11 cellular contexts compared by ENCODE assay signal in genomic region chr3:12660196-12660595, GRCh38. TPM values are rescaled to one million over a fixed set of nuclear protein-coding genes. Genes with fewer than 3 reads are reported as not detected.
DNase-seq lines count a peak whose midpoint lies in the region; TF ChIP-seq lines count a peak whose summit lies in the region.
"Had no signal": no experiment of that assay in that cellular context is flagged by ENCODE, and none has a peak within 500 bp of the region (broad histone marks: within the 10 kb centered on the region; RNA-seq: fewer than 3 reads in every experiment).

No MANE protein-coding gene starts in this region.

- peak overlapping the region in 1 of 2 experiments; percentile 78 for H3K4ac ChIP-seq in mesenchymal stem cell (ENCODE audit: low read depth in 1 of 2, low read length in 2 of 2)

- no peak for TF ChIP-seq EP300 in transverse colon (IDR thresholded peaks at IDR 0.05; ENCODE audit: low read depth)

- no peak overlapping the region for H3K9ac ChIP-seq in mammary epithelial cell (ENCODE audit: insufficient read depth, low read length)
- peak overlapping the region; percentile 68 for H3K9ac ChIP-seq in mesenchymal stem cell (ENCODE audit: low read length)

- H3K4me3 Mint-ChIP-seq in MCF 10A (ENCODE audit: unreplicated experiment) = no peak overlapping the region
- H3K4me3 Mint-ChIP-seq in T-helper 2 cell treated with Interferon-gamma antibody and Interleukin-4, amounts not matched to agents 5 μg/mL and 100 μg/mL, for 36 hours = no peak overlapping the region

- no peak overlapping the region for H2BK15ac ChIP-seq in mesenchymal stem cell (ENCODE audit: low read depth, poor library complexity, severe bottlenecking)

- H3K27me3 Mint-ChIP-seq in MCF 10A (ENCODE audit: insufficient read depth, unreplicated experiment) = no peaks in the 10 kb centered on the region
- H3K27me3 Mint-ChIP-seq in T-helper 2 cell treated with Interferon-gamma antibody and Interleukin-4, amounts not matched to agents 5 μg/mL and 100 μg/mL, for 36 hours (ENCODE audit: low read depth) = no peaks in the 10 kb centered on the region

- WGBS in mammary epithelial cell (ENCODE audit: low coverage, missing lambda C conversion rate) = 51% methylated on average over 2 of the region's 2 CpGs
- 83% methylated on average over 2 of the region's 2 CpGs for WGBS in mesenchymal stem cell
- 64% methylated on average over 2 of the region's 2 CpGs; no CpG with 5 or more reads in 1 of the 2 donors for WGBS in transverse colon (ENCODE audit: low coverage in 1 of 2), 2 donors

- POLR2A ChIA-PET in MCF 10A (lab: Yijun Ruan, JAX) = interaction anchor here (0.8 to 2.8 kb wide), 11 partner anchors 10 to 182 kb away, joined by 3 to 19 read pairs (median 5); partner anchors contain the start of genes MKRN2, RPL32 and TMEM40

- peaks cover 25% of the 10 kb centered on the region for H3K4me1 Mint-ChIP-seq in MCF 10A (ENCODE audit: insufficient read depth, unreplicated experiment)
- H3K4me1 Mint-ChIP-seq in T-helper 2 cell treated with Interferon-gamma antibody and Interleukin-4, amounts not matched to agents 5 μg/mL and 100 μg/mL, for 36 hours (ENCODE audit: low read depth) = peaks cover 33% of the 10 kb centered on the region

- BruUV-seq in MCF 10A (replicated peaks; lab: Mats Ljungman, UMichigan) = no TSS peak
- BruUV-seq in mammary epithelial cell (replicated peaks; lab: Mats Ljungman, UMichigan) = no TSS peak

- H3K9me3 ChIP-seq in mammary epithelial cell (replicated peaks; ENCODE audit: insufficient read depth, low read length) (no peaks in the 10 kb centered on the region), mesenchymal stem cell (ENCODE audit: control insufficient read depth, low read length) (no peaks in the 10 kb centered on the region), transverse colon (no peaks in the 10 kb centered on the region), uterus (no peaks in the 10 kb centered on the region)

- H3K36me3 ChIP-seq in mammary epithelial cell (ENCODE audit: insufficient read depth, low read length) (no peaks in the 10 kb centered on the region), mesenchymal stem cell (ENCODE audit: control insufficient read depth in 1 of 2, insufficient read depth in 2 of 2, low read depth in 1 of 2, low read length in 2 of 2) (no peaks in the 10 kb centered on the region), transverse colon (no peaks in the 10 kb centered on the region), uterus (no peaks in the 10 kb centered on the region)

- TF ChIP-seq CTCF in MCF 10A (IDR thresholded peaks at IDR 0.05; ENCODE audit: unreplicated experiment) (no peak), mammary epithelial cell (conservative IDR thresholded peaks at IDR 0.05 in 1 of 2, IDR thresholded peaks at IDR 0.05 in 1 of 2; ENCODE audit: extremely low read depth in 1 of 2, insufficient read depth in 1 of 2, low read depth in 1 of 2, low read length in 2 of 2) (no peak), VCaP (conservative IDR thresholded peaks at IDR 0.05) (no peak), transverse colon (IDR thresholded peaks at IDR 0.05) (no peak), uterus (IDR thresholded peaks at IDR 0.05) (no peak)

- in situ Hi-C loops in mammary epithelial cell (cut with MboI; ENCODE audit: low sequenced_read_pairs in 2 of 2) = no loop called here
- in situ Hi-C loops in transverse colon (cut with MboI; ENCODE audit: low pct_ligation_motif_present in 1 of 4, low pct_unique_long_range_greater_than_20kb in 1 of 4, low sequenced_read_pairs in 3 of 4) = no loop called here

- no peak overlapping the region for H3K23ac ChIP-seq in mesenchymal stem cell (ENCODE audit: low read length in 2 of 2)

- CTCF ChIA-PET in MCF 10A (lab: Yijun Ruan, JAX) = interaction anchor here (0.7 kb wide), 2 partner anchors 59 to 100 kb away, joined by 3 read pairs; no protein-coding TSS in a partner anchor
- CTCF ChIA-PET in mammary epithelial cell (lab: Charles Lee; ENCODE audit: low non-redundant PET) = no interaction called here

- peaks cover 8% of the 10 kb centered on the region for H3K36me3 Mint-ChIP-seq in MCF 10A (ENCODE audit: insufficient read depth, unreplicated experiment)
- H3K36me3 Mint-ChIP-seq in T-helper 2 cell treated with Interferon-gamma antibody and Interleukin-4, amounts not matched to agents 5 μg/mL and 100 μg/mL, for 36 hours (ENCODE audit: low read depth) = peaks cover 15% of the 10 kb centered on the region

- H4K20me1 ChIP-seq in mammary epithelial cell (ENCODE audit: insufficient read depth, low read length) = peaks cover 2% of the 10 kb centered on the region

- intact Hi-C loops in MCF 10A (cut with micrococcal nuclease) (loop anchor here (5.0 kb wide), 1 partner anchor 103 kb away; the partner anchor contains the start of gene MKRN2), mammary epithelial cell (cut with micrococcal nuclease) (loop anchor here (5.0 kb wide), 4 partner anchors 38 to 1058 kb away; partner anchors contain the start of gene RPL32), transverse colon (cut with DNase I; ENCODE audit: low total_unique reads) (no loop called here), uterus (cut with DNase I; ENCODE audit: low total_unique reads) (no loop called here)

- peak overlapping the region; percentile 29 for H3K27ac Mint-ChIP-seq in MCF 10A (ENCODE audit: low read depth, unreplicated experiment)
- no peak overlapping the region for H3K27ac Mint-ChIP-seq in T-helper 2 cell treated with Interferon-gamma antibody and Interleukin-4, amounts not matched to agents 5 μg/mL and 100 μg/mL, for 36 hours

- no peak overlapping the region for H3K14ac ChIP-seq in mesenchymal stem cell (ENCODE audit: low read length in 2 of 2)

- H2BK5ac ChIP-seq in mesenchymal stem cell (ENCODE audit: low read depth, low read length, poor library complexity, severe bottlenecking) = no peak overlapping the region

- dilution Hi-C loops in mammary epithelial cell (cut with HindIII; ENCODE audit: low sequenced_read_pairs) = no loop called here

- H3K4me1 ChIP-seq in mammary epithelial cell (ENCODE audit: insufficient read depth, low read length) (peaks cover 22% of the 10 kb centered on the region), mesenchymal stem cell (ENCODE audit: control insufficient read depth, insufficient read depth, low read depth, low read length) (peaks cover 10% of the 10 kb centered on the region), transverse colon (peaks cover 20 to 63% (median 45%) of the 10 kb centered on the region in 4 donors), uterus (peaks cover 0 to 4% of the 10 kb centered on the region in 2 donors)

- H2AFZ ChIP-seq in mammary epithelial cell (ENCODE audit: low read depth, low read length) (no peak overlapping the region), mesenchymal stem cell (ENCODE audit: low read depth, low read length) (no peak overlapping the region)

- no peak overlapping the region for H3K27ac ChIP-seq in mammary epithelial cell (ENCODE audit: insufficient read depth, low read depth, low read length)
- H3K27ac ChIP-seq in VCaP = peak overlapping the region; percentile 100; the same call in 1 of the 2 replicates
- no peak overlapping the region for H3K27ac ChIP-seq in mesenchymal stem cell (ENCODE audit: low read length, poor library complexity, severe bottlenecking)
- peak overlapping the region; percentile 4 to 44 (median 28) for H3K27ac ChIP-seq in transverse colon
- peak overlapping the region in 1 of 2 donors; percentile 59 for H3K27ac ChIP-seq in uterus

- H3K4me3 ChIP-seq in mammary epithelial cell (replicated peaks in 1 of 3; ENCODE audit: insufficient read depth in 1 of 3, low read depth in 2 of 3, low read length in 3 of 3) (no peak overlapping the region), mesenchymal stem cell (ENCODE audit: insufficient read depth in 1 of 2, low read depth in 1 of 2, low read length in 2 of 2) (no peak overlapping the region), transverse colon (no peak overlapping the region), uterus (peak overlapping the region in 1 of 2 donors; percentile 6)

- H2BK12ac ChIP-seq in mesenchymal stem cell (ENCODE audit: low read length in 2 of 2) = no peak overlapping the region

- no peaks in the 10 kb centered on the region for H3K79me1 ChIP-seq in mesenchymal stem cell (replicated peaks; ENCODE audit: low read length, poor library complexity, severe bottlenecking)

- no peak for DNase-seq in MCF 10A (ENCODE audit: unreplicated experiment)
- DNase-seq in mammary epithelial cell = no peak
- no peak for DNase-seq in mesenchymal stem cell
- no peak for DNase-seq in transverse colon
- DNase-seq in T-helper 2 cell treated with Interferon-gamma antibody and Interleukin-4, amounts not matched to agents 5 μg/mL and 100 μg/mL, for 36 hours (ENCODE audit: low spot score) = no peak
- no peak for DNase-seq in DMS 273 (lab: John Stamatoyannopoulos, UW; ENCODE audit: unreplicated experiment)
- no peak for DNase-seq in uterus
- DNase-seq: activated CD8-positive, alpha-beta memory T cell treated with anti-CD3 and anti-CD28 coated beads, Interleukin-2, amount 50 U/mL, for 4 hours; NCI-H1436; T-helper 9 cell had no signal

- H3K79me2 ChIP-seq in mammary epithelial cell (ENCODE audit: insufficient read depth, low read length) = peaks cover 87% of the 10 kb centered on the region

- no peak overlapping the region for H2BK120ac ChIP-seq in mesenchymal stem cell (ENCODE audit: low read depth, low read length)

- TF ChIP-seq POLR2A in transverse colon (IDR thresholded peaks at IDR 0.05) (no peak), uterus (IDR thresholded peaks at IDR 0.05) (no peak)

- H3K4me2 ChIP-seq in mammary epithelial cell (ENCODE audit: insufficient read depth, low read depth, low read length) (no peak overlapping the region), mesenchymal stem cell (ENCODE audit: low read length, poor library complexity, severe bottlenecking) (no peak overlapping the region)

- peak overlapping the region in 1 of 2 experiments; percentile 18 for H3K18ac ChIP-seq in mesenchymal stem cell (ENCODE audit: low read depth in 1 of 2, low read length in 2 of 2)

- peak overlapping the region; percentile 43 for H4K91ac ChIP-seq in mesenchymal stem cell (ENCODE audit: low read length)

- H4K8ac ChIP-seq in mesenchymal stem cell (ENCODE audit: low read length) = no peak overlapping the region

- H2AK5ac ChIP-seq in mesenchymal stem cell (ENCODE audit: low read length, severe bottlenecking) = no peak overlapping the region

- no peaks in the 10 kb centered on the region for H3K9me3 Mint-ChIP-seq in MCF 10A (ENCODE audit: unreplicated experiment)
- H3K9me3 Mint-ChIP-seq in T-helper 2 cell treated with Interferon-gamma antibody and Interleukin-4, amounts not matched to agents 5 μg/mL and 100 μg/mL, for 36 hours = no peaks in the 10 kb centered on the region

- no peaks in the 10 kb centered on the region for H3K27me3 ChIP-seq in mammary epithelial cell (ENCODE audit: insufficient read depth, low read length)
- H3K27me3 ChIP-seq in mesenchymal stem cell (ENCODE audit: control insufficient read depth in 1 of 2, insufficient read depth in 1 of 2, low read length in 2 of 2) = no peaks in the 10 kb centered on the region
- H3K27me3 ChIP-seq in transverse colon = no peaks in the 10 kb centered on the region
- no peaks in the 10 kb centered on the region for H3K27me3 ChIP-seq in uterus

RNA-seq across cellular contexts. Expression of gene RAF1, which starts 3.7 kb away (rescaled TPM):
- total RNA-seq in MCF 10A (2022) = 75.5 and 76.8 TPM in 2 replicates
- total RNA-seq in mammary epithelial cell = 10 to 100 TPM; 68.1 to 72.8 TPM
- polyA plus RNA-seq in mammary epithelial cell = 66.3 TPM
- 75.0 TPM for polyA minus RNA-seq in mammary epithelial cell
- 43.4 TPM for polyA plus RNA-seq in mesenchymal stem cell (2013, experiment 1 of 2)
- polyA plus RNA-seq in mesenchymal stem cell (2013, experiment 2 of 2) = 42.6 TPM
- 100 to 1,000 TPM in 3 of 4 donors, 10 to 100 TPM in 1; 98.4 to 283 (median 132) TPM for total RNA-seq in transverse colon
- 100 to 1,000 TPM in 2 of 4 donors, 10 to 100 TPM in 2; 74.5 to 123 (median 110) TPM for total RNA-seq in uterus

Comparison
In these comparisons a context has a peak if more than half of its experiments do, and no peak if none do; other contexts are left out.
1. H3K27ac ChIP-seq: peak in VCaP (single experiment) and transverse colon (4 of 4); none in mammary epithelial cell (single experiment) and mesenchymal stem cell (single experiment).
2. intact Hi-C loops: an anchor here in MCF 10A (5.0 kb wide) and mammary epithelial cell (5.0 kb wide); none called in transverse colon and uterus.